ENCODE assay signal across 12 cellular contexts in the genomic region with DNA sequence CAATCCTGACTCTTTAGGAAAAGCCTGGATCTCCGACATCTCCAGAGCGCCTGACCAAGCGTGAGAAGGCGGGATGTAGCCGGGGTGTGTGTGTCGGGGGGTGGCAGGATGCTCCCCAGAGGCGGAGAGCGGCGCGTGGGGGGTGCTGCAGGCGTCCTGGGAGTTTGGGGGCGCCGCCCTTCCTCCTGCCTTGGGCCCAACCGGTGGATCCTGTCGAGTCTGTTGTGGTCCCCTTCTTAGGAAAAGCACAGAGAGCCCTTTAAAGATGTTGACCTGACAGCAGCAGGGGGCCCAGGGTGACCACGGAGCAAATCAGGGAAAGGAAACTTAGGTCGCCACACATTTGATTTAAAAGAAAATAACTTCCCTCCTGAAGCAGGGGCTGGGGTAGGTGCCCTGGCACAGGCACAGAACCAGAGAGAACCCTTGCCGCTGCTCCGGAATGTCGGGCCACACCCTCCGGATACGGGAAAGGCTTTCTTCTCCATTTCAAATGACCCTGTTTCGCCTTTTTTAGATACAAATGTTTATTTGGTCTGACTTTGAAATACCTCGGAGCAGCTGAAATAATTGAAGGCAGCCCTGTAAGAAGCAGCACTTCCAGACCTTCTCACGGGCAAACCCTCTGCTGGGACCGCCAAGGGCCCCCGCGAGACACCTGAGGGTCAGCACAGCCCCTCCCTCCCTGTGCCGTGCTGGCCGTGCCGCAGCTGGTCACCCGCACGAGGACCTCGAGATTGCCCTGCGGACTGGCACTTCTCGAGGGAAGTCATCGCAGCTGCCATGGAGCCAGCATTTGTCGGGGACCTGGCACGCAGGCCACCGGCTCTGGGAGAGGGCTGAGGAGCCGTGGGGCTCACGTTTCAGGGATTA.
A peak's percentile ranks its signal among the peaks of the same experiment; 100 is the strongest.
DNase-seq lines count a peak whose midpoint lies in the region; ATAC-seq and TF ChIP-seq lines count a peak whose summit lies in the region.
"Had no signal": no experiment of that assay in that cellular context is flagged by ENCODE, and none has a peak within 500 bp of the region (broad histone marks: within the 10 kb centered on the region; RNA-seq: fewer than 3 reads in every experiment).

No MANE protein-coding gene starts in this region.

- H3K4me1 ChIP-seq in SJSA1 (replicated peaks) (peaks cover 24% of the 10 kb centered on the region), skeletal muscle satellite cell (ENCODE audit: control insufficient read depth, insufficient read depth, low read length) (peaks cover 12% of the 10 kb centered on the region), mucosa of descending colon (ENCODE audit: low read depth) (peaks cover 8% of the 10 kb centered on the region)

- H3K4me2 ChIP-seq in skeletal muscle satellite cell (ENCODE audit: low read length): peak overlapping the region; percentile 69
- H3K4me2 ChIP-seq: KMS-11 had no signal

- no peak overlapping the region for H3K9ac ChIP-seq in skeletal muscle satellite cell (ENCODE audit: low read depth, low read length)
- H3K9ac ChIP-seq: KMS-11 had no signal

- peak overlapping the region; percentile 3; the same call in 1 of the 2 replicates for H3K4me3 ChIP-seq in GM08714 (ENCODE audit: low read length)
- H3K4me3 ChIP-seq in SJSA1: peak overlapping the region; percentile 15
- H3K4me3 ChIP-seq in skeletal muscle satellite cell (ENCODE audit: low read length): peak overlapping the region; percentile 27
- H3K4me3 ChIP-seq in mucosa of descending colon: no peak overlapping the region

- no peak overlapping the region for H3K27ac ChIP-seq in SJSA1
- H3K27ac ChIP-seq: KMS-11 had no signal

- H3K9me3 ChIP-seq in SJSA1 (replicated peaks): 0 out of 2 replicates have a peak, but pooled peaks cover 4% of the 10 kb centered on the region
- H3K9me3 ChIP-seq in skeletal muscle satellite cell (replicated peaks; ENCODE audit: low read length): no peaks in the 10 kb centered on the region
- H3K9me3 ChIP-seq in mucosa of descending colon: no peaks in the 10 kb centered on the region
- H3K9me3 ChIP-seq: adrenal gland had no signal

- H3K36me3 ChIP-seq in SJSA1: no peaks in the 10 kb centered on the region
- H3K36me3 ChIP-seq in skeletal muscle satellite cell (ENCODE audit: insufficient read depth, low read length): no peaks in the 10 kb centered on the region
- no peaks in the 10 kb centered on the region for H3K36me3 ChIP-seq in mucosa of descending colon (ENCODE audit: low read depth)
- H3K36me3 ChIP-seq: adrenal gland had no signal

- intact Hi-C loops in left ventricle myocardium superior (cut with micrococcal nuclease) (no loop called here), mucosa of descending colon (cut with DNase I, micrococcal nuclease) (no loop called here)

- DNase-seq in SJSA1 (ENCODE audit: low read depth in 1 of 2, low spot score in 2 of 2): peak in 1 of 2 experiments; percentile 51
- DNase-seq in left ventricle myocardium superior: peak; percentile 44
- DNase-seq in mucosa of descending colon: no peak
- DNase-seq in SW480 (ENCODE audit: low spot score): no peak
- no peak for DNase-seq in activated naive CD4-positive, alpha-beta T cell (lab: John Stamatoyannopoulos, UW)
- no peak for DNase-seq in NCI-H128 (lab: John Stamatoyannopoulos, UW; ENCODE audit: unreplicated experiment)
- DNase-seq: activated CD4-positive, alpha-beta T cell treated with anti-CD3 and anti-CD28 coated beads, Interleukin-2, amount 50 U/mL, for 1 hour had no signal

- H3K27me3 ChIP-seq in SJSA1 (replicated peaks) (no peaks in the 10 kb centered on the region), skeletal muscle satellite cell (ENCODE audit: control insufficient read depth, insufficient read depth, low read length) (peaks cover 51% of the 10 kb centered on the region)
- H3K27me3 ChIP-seq: adrenal gland had no signal

- ATAC-seq in left ventricle myocardium superior (peak; percentile 54), mucosa of descending colon (no peak)
- ATAC-seq: SK-N-SH treated with all-trans-retinoic acid at 6 μM for 48 hours had no signal

- no peak for TF ChIP-seq CTCF in mucosa of descending colon (IDR thresholded peaks at IDR 0.05)
